ENCODE assay signal across 1 cellular context in genomic region chr17:60554377-60554788, GRCh38.
TF ChIP-seq lines count a peak whose summit lies in the region.

No MANE protein-coding gene starts in this region.

TF ChIP-seq in SK-N-SH, 30 proteins besides CTCF, POLR2A, EP300 and RAD21 (continued from another document):
- TF ChIP-seq ELF1 (IDR thresholded peaks at IDR 0.05) (no peak), USF2 (IDR thresholded peaks at IDR 0.05; ENCODE audit: borderline replicate concordance, low read depth, low read length) (no peak), MXI1 (IDR thresholded peaks at IDR 0.05; ENCODE audit: low read depth, low read length) (no peak)
